ENCODE assay signal across 23 cellular contexts in genomic region chr1:224054611-224055010, GRCh38.
"Had no signal": no experiment of that assay in that cellular context is flagged by ENCODE, and none has a peak within 500 bp of the region (broad histone marks: within the 10 kb centered on the region; RNA-seq: fewer than 3 reads in every experiment).

No MANE protein-coding gene starts in this region.

- DNase-seq: activated CD4-positive, alpha-beta T cell treated with anti-CD3 and anti-CD28 coated beads for 1 hour; activated CD4-positive, alpha-beta T cell treated with anti-CD3 and anti-CD28 coated beads, Interleukin-2, amount 50 U/mL, for 4 hours; activated naive CD4-positive, alpha-beta T cell treated with anti-CD3 and anti-CD28 coated beads for 36 hours; activated naive CD8-positive, alpha-beta T cell treated with anti-CD3 and anti-CD28 coated beads, Interleukin-2, amount 50 U/mL, for 24 hours; dorsolateral prefrontal cortex; endodermal cell; kidney; left ventricle myocardium superior; mesendoderm; posterior cingulate gyrus; stimulated activated CD4-positive, alpha-beta T cell treated with anti-CD3 and anti-CD28 coated beads, Interleukin-15, amount 100 ng/mL, for 24 hours; stimulated activated CD4-positive, alpha-beta T cell treated with anti-CD3 and anti-CD28 coated beads, Interleukin-4, amount 100 ng/mL, for 1 hour; stimulated activated naive B cell treated with anti-CD40 and anti-IgM and Interleukin-4, amounts not matched to agents 10 μg/mL and 1 μg/mL and 100 μg/mL, for 72 hours; substantia nigra; transverse colon had no signal

- H3K27ac Mint-ChIP-seq: activated naive CD4-positive, alpha-beta T cell treated with anti-CD3 and anti-CD28 coated beads for 36 hours; activated naive CD8-positive, alpha-beta T cell treated with anti-CD3 and anti-CD28 coated beads, Interleukin-2, amount 50 U/mL, for 24 hours; activated T-helper 2 cell treated with anti-CD3 and anti-CD28 coated beads, Interferon-gamma antibody, Interleukin-2, Interleukin-4, amounts not matched to agents 10 μg/mL and 5 μg/mL and 100 μg/mL, durations not matched to agents 14 hours and 24 hours and 36 hours; endodermal cell; natural killer cell treated with Interleukin-12 subunit alpha and Interleukin-12 subunit beta and Interleukin-15 and Interleukin-18, amount 100 ng/mL, for 72 hours; stimulated activated naive B cell treated with anti-CD40 and anti-IgM and Interleukin-4, amounts not matched to agents 10 μg/mL and 1 μg/mL and 100 μg/mL, for 72 hours had no signal

- H3K4me3 Mint-ChIP-seq: activated naive CD4-positive, alpha-beta T cell treated with anti-CD3 and anti-CD28 coated beads for 36 hours; activated naive CD8-positive, alpha-beta T cell treated with anti-CD3 and anti-CD28 coated beads, Interleukin-2, amount 50 U/mL, for 24 hours; endodermal cell; natural killer cell treated with Interleukin-12 subunit alpha and Interleukin-12 subunit beta and Interleukin-15 and Interleukin-18, amount 100 ng/mL, for 72 hours; stimulated activated naive B cell treated with anti-CD40 and anti-IgM and Interleukin-4, amounts not matched to agents 10 μg/mL and 1 μg/mL and 100 μg/mL, for 72 hours had no signal

- H3K4me3 ChIP-seq: ascending aorta, dorsolateral prefrontal cortex, gastroesophageal sphincter, hepatocyte, right atrium auricular region, skin epidermis, transverse colon, vagina had no signal

- H3K36me3 Mint-ChIP-seq: natural killer cell treated with Interleukin-12 subunit alpha and Interleukin-12 subunit beta and Interleukin-15 and Interleukin-18, amount 100 ng/mL, for 72 hours had no signal

- H3K9me3 Mint-ChIP-seq: activated naive CD4-positive, alpha-beta T cell treated with anti-CD3 and anti-CD28 coated beads for 36 hours; activated naive CD8-positive, alpha-beta T cell treated with anti-CD3 and anti-CD28 coated beads, Interleukin-2, amount 50 U/mL, for 24 hours; activated T-helper 2 cell treated with anti-CD3 and anti-CD28 coated beads, Interferon-gamma antibody, Interleukin-2, Interleukin-4, amounts not matched to agents 10 μg/mL and 5 μg/mL and 100 μg/mL, durations not matched to agents 14 hours and 24 hours and 36 hours had no signal

- H3K4me1 Mint-ChIP-seq: activated naive CD8-positive, alpha-beta T cell treated with anti-CD3 and anti-CD28 coated beads, Interleukin-2, amount 50 U/mL, for 24 hours; endodermal cell; stimulated activated naive B cell treated with anti-CD40 and anti-IgM and Interleukin-4, amounts not matched to agents 10 μg/mL and 1 μg/mL and 100 μg/mL, for 72 hours had no signal
